Comparison of ENCODE assay signal across 8 cellular contexts in the genomic region with DNA sequence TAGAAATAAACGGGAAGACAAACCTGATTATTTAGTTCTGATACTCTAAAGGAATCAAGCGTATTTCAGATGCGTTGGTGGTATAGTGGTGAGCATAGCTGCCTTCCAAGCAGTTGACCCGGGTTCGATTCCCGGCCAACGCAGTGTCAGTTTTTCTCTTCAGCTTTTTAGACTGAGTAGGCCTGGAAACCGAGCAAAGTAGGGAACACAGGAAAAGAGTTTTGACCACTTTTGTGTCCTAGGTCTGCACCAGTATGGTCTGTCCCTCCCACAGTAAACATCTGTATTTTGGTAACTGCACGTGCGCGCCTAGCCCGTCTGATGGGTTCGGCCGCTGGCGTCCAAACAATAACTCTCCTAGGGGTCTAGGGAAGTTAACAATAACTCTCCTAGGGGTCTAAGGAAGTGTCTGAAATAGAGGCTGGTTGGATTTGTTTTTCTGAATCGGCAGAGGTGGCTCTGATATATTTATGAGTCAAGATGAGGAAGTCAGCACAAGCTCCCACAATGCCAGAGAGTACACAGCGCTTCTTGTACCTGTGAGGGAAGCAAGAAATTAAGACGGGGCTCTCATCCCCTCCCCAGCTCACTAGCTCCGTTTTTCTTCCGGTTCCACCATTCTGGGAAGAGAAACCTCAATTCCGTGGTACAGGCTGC. TPM values are rescaled to one million over a fixed set of nuclear protein-coding genes. Genes with fewer than 3 reads are reported as not detected.
DNase-seq lines count a peak whose midpoint lies in the region; ATAC-seq and TF ChIP-seq lines count a peak whose summit lies in the region.

No MANE protein-coding gene starts in this region.

- no peaks in the 10 kb centered on the region for H3K9me3 ChIP-seq in DOHH2 (ENCODE audit: control insufficient read depth, insufficient read depth, low read length)

- no peaks in the 10 kb centered on the region for H3K27me3 ChIP-seq in DOHH2 (ENCODE audit: control insufficient read depth, low read length)

- peak overlapping the region; percentile 95 for H3K4me2 ChIP-seq in DOHH2 (ENCODE audit: low read length)

- no peaks in the 10 kb centered on the region for H4K20me1 ChIP-seq in DOHH2 (ENCODE audit: control insufficient read depth, insufficient read depth, low read depth, low read length)

- DNase-seq in NCI-H446 (lab: John Stamatoyannopoulos, UW), result peak; percentile 94 to 95
- peak; percentile 77 for DNase-seq in activated CD4-positive, CD25-positive, alpha-beta regulatory T cell treated with anti-CD3 and anti-CD28 coated beads, Interleukin-2, amount 50 U/mL, for 72 hours
- DNase-seq in cerebellum (ENCODE audit: low spot score), result peak; percentile 64
- peak; percentile 95 for DNase-seq in left kidney (ENCODE audit: low read depth, low spot score)
- DNase-seq in stimulated activated CD4-positive, alpha-beta T cell treated with anti-CD3 and anti-CD28 coated beads, Interleukin-1b, Interleukin-23, amount 100 ng/mL, for 4 hours (ENCODE audit: low read depth in 2 of 2), result peak; percentile 71 to 79

- peaks cover 30% of the 10 kb centered on the region for H3F3A ChIP-seq in DOHH2 (ENCODE audit: control insufficient read depth, insufficient read depth)

- H3K4me3 ChIP-seq in DOHH2 (ENCODE audit: low read length), result peak overlapping the region; percentile 90

- no peaks in the 10 kb centered on the region for H3K79me2 ChIP-seq in DOHH2 (ENCODE audit: control insufficient read depth, low read length)

- peaks cover 37% of the 10 kb centered on the region for H3K4me1 ChIP-seq in DOHH2 (ENCODE audit: control insufficient read depth, low read length)

- H3K36me3 ChIP-seq in DOHH2 (ENCODE audit: control insufficient read depth, low read length), result no peaks in the 10 kb centered on the region

- ATAC-seq in HG02870 (IDR thresholded peaks at IDR 0.05; ENCODE audit: unreplicated experiment) (peak; percentile 26), HG02884 (IDR thresholded peaks at IDR 0.05; ENCODE audit: unreplicated experiment) (no peak)

- no peaks in the 10 kb centered on the region for H3K9me2 ChIP-seq in DOHH2 (replicated peaks; ENCODE audit: control insufficient read depth, low read length)

- no peak for TF ChIP-seq CTCF in DOHH2 (IDR thresholded peaks at IDR 0.05; ENCODE audit: low read depth, low read length, poor library complexity, severe bottlenecking)

- peak overlapping the region; percentile 87 for H3K27ac ChIP-seq in DOHH2 (ENCODE audit: low read depth, low read length)

RNA-seq across cellular contexts. Expression of gene HJV, which starts 15.6 kb away (rescaled TPM):
- total RNA-seq in cerebellum, result not detected

RNA-seq across cellular contexts. Expression of gene TXNIP, which starts 40.7 kb away (rescaled TPM):
- total RNA-seq in cerebellum, result 147 TPM
